Comparison of ENCODE assay signal across 8 cellular contexts in the genomic region with DNA sequence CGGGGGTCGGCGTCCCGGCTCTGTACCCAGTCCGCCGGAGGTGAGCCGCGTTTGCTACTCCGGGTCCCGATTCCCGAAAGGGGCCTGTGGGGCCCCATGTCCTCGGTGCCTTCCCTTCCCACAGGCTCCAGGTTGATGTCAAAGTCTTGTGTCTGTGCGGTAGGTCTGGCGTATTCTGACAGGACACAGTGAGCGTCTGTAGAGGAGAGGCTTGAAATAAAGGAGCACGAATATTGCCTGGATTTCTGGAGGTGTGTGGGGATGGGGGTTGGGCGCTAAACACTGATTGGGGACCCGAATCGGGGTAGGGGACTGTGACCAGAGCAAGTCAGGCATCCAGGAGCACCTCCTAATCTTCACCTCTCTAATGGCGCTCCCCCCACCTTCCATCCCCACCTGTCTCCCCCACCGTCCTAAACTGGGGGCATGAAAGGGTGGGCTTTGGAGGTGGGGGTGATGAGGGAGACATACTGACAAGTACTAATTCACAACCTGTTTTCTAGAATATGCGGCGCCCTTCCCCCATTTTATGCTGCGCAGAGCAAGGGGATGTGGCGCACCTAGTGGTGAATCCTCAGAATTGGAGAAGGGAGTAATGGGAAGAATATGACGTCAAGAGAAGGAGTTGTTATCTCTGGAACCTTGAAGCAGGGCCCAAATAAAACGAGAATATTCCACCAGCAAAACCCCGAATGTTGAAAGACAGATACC. TPM values are rescaled to one million over a fixed set of nuclear protein-coding genes. Genes with fewer than 3 reads are reported as not detected.
DNase-seq lines count a peak whose midpoint lies in the region; ATAC-seq and TF ChIP-seq lines count a peak whose summit lies in the region.

No MANE protein-coding gene starts in this region.

- H3K4me1 ChIP-seq in mammary epithelial cell (ENCODE audit: insufficient read depth, low read length) (no peaks in the 10 kb centered on the region), psoas muscle (no peaks in the 10 kb centered on the region)

- H3K4me3 ChIP-seq in mammary epithelial cell (replicated peaks in 1 of 3; ENCODE audit: insufficient read depth in 1 of 3, low read depth in 2 of 3, low read length in 3 of 3) (peak overlapping the region; percentile 55 to 70 (median 61)), iPS-11a (ENCODE audit: low read depth, low read length) (peak overlapping the region; percentile 60), psoas muscle (peak overlapping the region; percentile 74)

- H4K20me1 ChIP-seq in mammary epithelial cell (ENCODE audit: insufficient read depth, low read length), result no peaks in the 10 kb centered on the region

- peak; percentile 41 for ATAC-seq in GM21786 (IDR thresholded peaks at IDR 0.05; ENCODE audit: unreplicated experiment)
- ATAC-seq in psoas muscle, result peak; percentile 74 to 86 (median 78)
- ATAC-seq in GM21529 (IDR thresholded peaks at IDR 0.05; ENCODE audit: unreplicated experiment), result no peak

- 50% methylated on average over 9 of the region's 28 CpGs for WGBS in mammary epithelial cell (ENCODE audit: low coverage, missing lambda C conversion rate)
- WGBS in psoas muscle, 3 donors, result 2 to 29% (median 4%) methylated on average over 21 to 28 of the region's 28 CpGs

- CTCF ChIA-PET in mammary epithelial cell (lab: Charles Lee; ENCODE audit: low non-redundant PET), result no interaction called here

- H3K9me3 ChIP-seq in mammary epithelial cell (replicated peaks; ENCODE audit: insufficient read depth, low read length), result peaks cover 2% of the 10 kb centered on the region
- no peaks in the 10 kb centered on the region for H3K9me3 ChIP-seq in psoas muscle

- in situ Hi-C loops in mammary epithelial cell (cut with MboI; ENCODE audit: low sequenced_read_pairs in 2 of 2), result no loop called here

- H3K4me2 ChIP-seq in mammary epithelial cell (ENCODE audit: insufficient read depth, low read depth, low read length), result peak overlapping the region; percentile 86

- peak overlapping the region; percentile 90 for H2AFZ ChIP-seq in mammary epithelial cell (ENCODE audit: low read depth, low read length)

- H3K9ac ChIP-seq in mammary epithelial cell (ENCODE audit: insufficient read depth, low read length), result no peak overlapping the region

- H3K36me3 ChIP-seq in mammary epithelial cell (ENCODE audit: insufficient read depth, low read length), result no peaks in the 10 kb centered on the region
- H3K36me3 ChIP-seq in psoas muscle (ENCODE audit: insufficient read depth in 1 of 2, low read depth in 1 of 2), result no peaks in the 10 kb centered on the region

- TF ChIP-seq CTCF in AG09319 (IDR thresholded peaks at IDR 0.05; ENCODE audit: low read depth, low read length) (peak; percentile 55), mammary epithelial cell (conservative IDR thresholded peaks at IDR 0.05 in 1 of 2, IDR thresholded peaks at IDR 0.05 in 1 of 2; ENCODE audit: extremely low read depth in 1 of 2, insufficient read depth in 1 of 2, low read depth in 1 of 2, low read length in 2 of 2) (peak; percentile 36 to 58), psoas muscle (IDR thresholded peaks at IDR 0.05) (peak; percentile 39)

- H3K27ac ChIP-seq in mammary epithelial cell (ENCODE audit: insufficient read depth, low read depth, low read length), result no peak overlapping the region
- peak overlapping the region; percentile 58 for H3K27ac ChIP-seq in psoas muscle

- intact Hi-C loops in mammary epithelial cell (cut with micrococcal nuclease), result loop anchor here (2.0 kb wide), 1 partner anchor 56 kb away; no protein-coding TSS in a partner anchor
- intact Hi-C loops in psoas muscle (cut with DNase I), result loop anchor here in 1 of 2 donors (10.0 kb wide), 1 partner anchor 108 kb away; no protein-coding TSS in a partner anchor

- DNase-seq in AG09319 (ENCODE audit: extremely low read depth, low read depth) (no peak), NCI-H748 (lab: John Stamatoyannopoulos, UW; ENCODE audit: unreplicated experiment) (peak; percentile 63), mammary epithelial cell (peak; percentile 40), psoas muscle (peak; percentile 36 to 51), SIG-M5 (lab: John Stamatoyannopoulos, UW) (no peak)

- no TSS peak for BruUV-seq in mammary epithelial cell (replicated peaks; lab: Mats Ljungman, UMichigan)

- no peaks in the 10 kb centered on the region for H3K79me2 ChIP-seq in mammary epithelial cell (ENCODE audit: insufficient read depth, low read length)

- H3K27me3 ChIP-seq in mammary epithelial cell (ENCODE audit: insufficient read depth, low read length) (no peaks in the 10 kb centered on the region), psoas muscle (ENCODE audit: insufficient read depth in 3 of 3, low read length in 2 of 3) (peaks cover 0 to 17% (median 0%) of the 10 kb centered on the region in 3 donors)

- dilution Hi-C loops in mammary epithelial cell (cut with HindIII; ENCODE audit: low sequenced_read_pairs), result no loop called here

RNA-seq across cellular contexts. Expression of gene GPRASP2, which starts 0.9 kb away (rescaled TPM):
- total RNA-seq in mammary epithelial cell (10 to 100 TPM in 1 of 2 donors, 1 to 10 TPM in 1; 8.2 to 15.3 TPM), psoas muscle (10 to 100 TPM in 1 of 4 donors, 1 to 10 TPM in 3; 3.1 to 11.6 (median 3.4) TPM)
- polyA plus RNA-seq in mammary epithelial cell (4.4 TPM), psoas muscle (1 to 10 TPM in 2 of 3 donors, under 1 TPM in 1; 0.89 to 1.8 (median 1.4) TPM)
- polyA minus RNA-seq in mammary epithelial cell, result 5.1 TPM

RNA-seq across cellular contexts. Expression of gene GPRASP3, which starts 7.4 kb away (rescaled TPM):
- total RNA-seq in mammary epithelial cell, result 1 to 10 TPM; 3.3 to 3.4 TPM
- 1.8 TPM for polyA plus RNA-seq in mammary epithelial cell
- 65.3 TPM for polyA minus RNA-seq in mammary epithelial cell
- 1 to 10 TPM; 1.5 to 6.2 (median 3.0) TPM for total RNA-seq in psoas muscle
- 1 to 10 TPM in 1 of 3 donors, under 1 TPM in 2; 0.52 to 2.3 (median 0.86) TPM for polyA plus RNA-seq in psoas muscle

Comparison
In these comparisons a context has a peak if more than half of its experiments do, and no peak if none do; other contexts are left out.
1. DNase-seq: peak in NCI-H748 (single experiment), mammary epithelial cell (single experiment) and psoas muscle (2 of 2); none in AG09319 (single experiment) and SIG-M5 (single experiment).
2. Peak in every context shown above with its lines, with median percentiles within 50 percentile points of each other: CTCF ChIP-seq and H3K4me3 ChIP-seq.